Comparison of ENCODE assay signal across 1 cellular context in genomic region chr17:58365980-58366595, GRCh38.
TF ChIP-seq lines count a peak whose summit lies in the region.

No MANE protein-coding gene starts in this region.

TF ChIP-seq in HepG2, 621 proteins besides CTCF, POLR2A, EP300 and RAD21 (continues in another document):
- TF ChIP-seq MYC (CRISPR knock-in tag; IDR thresholded peaks at IDR 0.05; ENCODE audit: borderline replicate concordance) (0 out of 2 replicates have a peak, but pooled peaks have one; percentile 29), NCOA2 (CRISPR knock-in tag; IDR thresholded peaks at IDR 0.05) (no peak), HMGXB3 (CRISPR knock-in tag; IDR thresholded peaks at IDR 0.05; ENCODE audit: borderline replicate concordance) (no peak), ZNF589 (CRISPR knock-in tag; conservative IDR thresholded peaks at IDR 0.05) (no peak), PHB2 (IDR thresholded peaks at IDR 0.05; ENCODE audit: partially characterized antibody) (no peak), RBM22 (optimal IDR thresholded peaks at IDR 0.05; ENCODE audit: low read length) (peak; percentile 95), SSRP1 (CRISPR knock-in tag; IDR thresholded peaks at IDR 0.05) (peak; percentile 56; the same call in 1 of the 2 replicates), ATF6 (CRISPR knock-in tag; conservative IDR thresholded peaks at IDR 0.05) (no peak), SP4 (CRISPR knock-in tag; IDR thresholded peaks at IDR 0.05) (no peak), ATF3 (CRISPR knock-in tag; IDR thresholded peaks at IDR 0.05) (no peak), ZNF782 (CRISPR knock-in tag; IDR thresholded peaks at IDR 0.05; ENCODE audit: borderline replicate concordance) (0 out of 2 replicates have a peak, but pooled peaks have one; percentile 45), ZNF550 (CRISPR knock-in tag; IDR thresholded peaks at IDR 0.05; ENCODE audit: borderline replicate concordance) (no peak), ZMYM4 (CRISPR knock-in tag; IDR thresholded peaks at IDR 0.05) (no peak), MYPOP (CRISPR knock-in tag; IDR thresholded peaks at IDR 0.05) (0 out of 2 replicates have a peak, but pooled peaks have one; percentile 32), ZNF7 (CRISPR knock-in tag; IDR thresholded peaks at IDR 0.05) (no peak), TBL1XR1 (IDR thresholded peaks at IDR 0.05; ENCODE audit: borderline replicate concordance, low read length, partially characterized antibody) (no peak), U2AF1 (optimal IDR thresholded peaks at IDR 0.05; ENCODE audit: low read depth, low read length) (no peak), ZBED4 (CRISPR knock-in tag; IDR thresholded peaks at IDR 0.05; ENCODE audit: borderline replicate concordance) (no peak), ISX (CRISPR knock-in tag; conservative IDR thresholded peaks at IDR 0.05) (no peak), ZFP41 (CRISPR knock-in tag; IDR thresholded peaks at IDR 0.05; ENCODE audit: borderline replicate concordance) (no peak), MAZ (IDR thresholded peaks at IDR 0.05; ENCODE audit: borderline replicate concordance, low read depth, low read length) (no peak), MAZ (CRISPR knock-in tag; IDR thresholded peaks at IDR 0.05; ENCODE audit: low read depth) (0 out of 2 replicates have a peak, but pooled peaks have one; percentile 29), ZNF670 (CRISPR knock-in tag; IDR thresholded peaks at IDR 0.05; ENCODE audit: borderline replicate concordance) (no peak)
- TF ChIP-seq, protein P1, sequence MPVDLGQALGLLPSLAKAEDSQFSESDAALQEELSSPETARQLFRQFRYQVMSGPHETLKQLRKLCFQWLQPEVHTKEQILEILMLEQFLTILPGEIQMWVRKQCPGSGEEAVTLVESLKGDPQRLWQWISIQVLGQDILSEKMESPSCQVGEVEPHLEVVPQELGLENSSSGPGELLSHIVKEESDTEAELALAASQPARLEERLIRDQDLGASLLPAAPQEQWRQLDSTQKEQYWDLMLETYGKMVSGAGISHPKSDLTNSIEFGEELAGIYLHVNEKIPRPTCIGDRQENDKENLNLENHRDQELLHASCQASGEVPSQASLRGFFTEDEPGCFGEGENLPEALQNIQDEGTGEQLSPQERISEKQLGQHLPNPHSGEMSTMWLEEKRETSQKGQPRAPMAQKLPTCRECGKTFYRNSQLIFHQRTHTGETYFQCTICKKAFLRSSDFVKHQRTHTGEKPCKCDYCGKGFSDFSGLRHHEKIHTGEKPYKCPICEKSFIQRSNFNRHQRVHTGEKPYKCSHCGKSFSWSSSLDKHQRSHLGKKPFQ (CRISPR knock-in tag; IDR thresholded peaks at IDR 0.05; ENCODE audit: insufficient replicate concordance), result peak; percentile 31
- TF ChIP-seq, protein P2, sequence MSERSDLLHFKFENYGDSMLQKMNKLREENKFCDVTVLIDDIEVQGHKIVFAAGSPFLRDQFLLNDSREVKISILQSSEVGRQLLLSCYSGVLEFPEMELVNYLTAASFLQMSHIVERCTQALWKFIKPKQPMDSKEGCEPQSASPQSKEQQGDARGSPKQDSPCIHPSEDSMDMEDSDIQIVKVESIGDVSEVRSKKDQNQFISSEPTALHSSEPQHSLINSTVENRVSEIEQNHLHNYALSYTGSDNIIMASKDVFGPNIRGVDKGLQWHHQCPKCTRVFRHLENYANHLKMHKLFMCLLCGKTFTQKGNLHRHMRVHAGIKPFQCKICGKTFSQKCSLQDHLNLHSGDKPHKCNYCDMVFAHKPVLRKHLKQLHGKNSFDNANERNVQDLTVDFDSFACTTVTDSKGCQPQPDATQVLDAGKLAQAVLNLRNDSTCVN (CRISPR knock-in tag; IDR thresholded peaks at IDR 0.05; ENCODE audit: borderline replicate concordance), result no peak
- TF ChIP-seq, protein P3, sequence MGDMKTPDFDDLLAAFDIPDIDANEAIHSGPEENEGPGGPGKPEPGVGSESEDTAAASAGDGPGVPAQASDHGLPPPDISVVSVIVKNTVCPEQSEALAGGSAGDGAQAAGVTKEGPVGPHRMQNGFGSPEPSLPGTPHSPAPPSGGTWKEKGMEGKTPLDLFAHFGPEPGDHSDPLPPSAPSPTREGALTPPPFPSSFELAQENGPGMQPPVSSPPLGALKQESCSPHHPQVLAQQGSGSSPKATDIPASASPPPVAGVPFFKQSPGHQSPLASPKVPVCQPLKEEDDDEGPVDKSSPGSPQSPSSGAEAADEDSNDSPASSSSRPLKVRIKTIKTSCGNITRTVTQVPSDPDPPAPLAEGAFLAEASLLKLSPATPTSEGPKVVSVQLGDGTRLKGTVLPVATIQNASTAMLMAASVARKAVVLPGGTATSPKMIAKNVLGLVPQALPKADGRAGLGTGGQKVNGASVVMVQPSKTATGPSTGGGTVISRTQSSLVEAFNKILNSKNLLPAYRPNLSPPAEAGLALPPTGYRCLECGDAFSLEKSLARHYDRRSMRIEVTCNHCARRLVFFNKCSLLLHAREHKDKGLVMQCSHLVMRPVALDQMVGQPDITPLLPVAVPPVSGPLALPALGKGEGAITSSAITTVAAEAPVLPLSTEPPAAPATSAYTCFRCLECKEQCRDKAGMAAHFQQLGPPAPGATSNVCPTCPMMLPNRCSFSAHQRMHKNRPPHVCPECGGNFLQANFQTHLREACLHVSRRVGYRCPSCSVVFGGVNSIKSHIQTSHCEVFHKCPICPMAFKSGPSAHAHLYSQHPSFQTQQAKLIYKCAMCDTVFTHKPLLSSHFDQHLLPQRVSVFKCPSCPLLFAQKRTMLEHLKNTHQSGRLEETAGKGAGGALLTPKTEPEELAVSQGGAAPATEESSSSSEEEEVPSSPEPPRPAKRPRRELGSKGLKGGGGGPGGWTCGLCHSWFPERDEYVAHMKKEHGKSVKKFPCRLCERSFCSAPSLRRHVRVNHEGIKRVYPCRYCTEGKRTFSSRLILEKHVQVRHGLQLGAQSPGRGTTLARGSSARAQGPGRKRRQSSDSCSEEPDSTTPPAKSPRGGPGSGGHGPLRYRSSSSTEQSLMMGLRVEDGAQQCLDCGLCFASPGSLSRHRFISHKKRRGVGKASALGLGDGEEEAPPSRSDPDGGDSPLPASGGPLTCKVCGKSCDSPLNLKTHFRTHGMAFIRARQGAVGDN (CRISPR knock-in tag; IDR thresholded peaks at IDR 0.05), result peak; percentile 29; the same call in 1 of the 2 replicates
- TF ChIP-seq, protein P4, sequence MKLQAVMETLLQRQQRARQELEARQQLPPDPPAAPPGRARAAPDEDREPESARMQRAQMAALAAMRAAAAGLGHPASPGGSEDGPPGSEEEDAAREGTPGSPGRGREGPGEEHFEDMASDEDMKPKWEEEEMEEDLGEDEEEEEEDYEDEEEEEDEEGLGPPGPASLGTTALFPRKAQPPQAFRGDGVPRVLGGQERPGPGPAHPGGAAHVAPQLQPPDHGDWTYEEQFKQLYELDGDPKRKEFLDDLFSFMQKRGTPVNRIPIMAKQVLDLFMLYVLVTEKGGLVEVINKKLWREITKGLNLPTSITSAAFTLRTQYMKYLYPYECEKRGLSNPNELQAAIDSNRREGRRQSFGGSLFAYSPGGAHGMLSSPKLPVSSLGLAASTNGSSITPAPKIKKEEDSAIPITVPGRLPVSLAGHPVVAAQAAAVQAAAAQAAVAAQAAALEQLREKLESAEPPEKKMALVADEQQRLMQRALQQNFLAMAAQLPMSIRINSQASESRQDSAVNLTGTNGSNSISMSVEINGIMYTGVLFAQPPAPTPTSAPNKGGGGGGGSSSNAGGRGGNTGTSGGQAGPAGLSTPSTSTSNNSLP (IDR thresholded peaks at IDR 0.05; ENCODE audit: low read depth, low read length), result no peak
- TF ChIP-seq, protein P5, sequence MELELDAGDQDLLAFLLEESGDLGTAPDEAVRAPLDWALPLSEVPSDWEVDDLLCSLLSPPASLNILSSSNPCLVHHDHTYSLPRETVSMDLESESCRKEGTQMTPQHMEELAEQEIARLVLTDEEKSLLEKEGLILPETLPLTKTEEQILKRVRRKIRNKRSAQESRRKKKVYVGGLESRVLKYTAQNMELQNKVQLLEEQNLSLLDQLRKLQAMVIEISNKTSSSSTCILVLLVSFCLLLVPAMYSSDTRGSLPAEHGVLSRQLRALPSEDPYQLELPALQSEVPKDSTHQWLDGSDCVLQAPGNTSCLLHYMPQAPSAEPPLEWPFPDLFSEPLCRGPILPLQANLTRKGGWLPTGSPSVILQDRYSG (CRISPR knock-in tag; IDR thresholded peaks at IDR 0.05), result no peak
- TF ChIP-seq, protein P6, sequence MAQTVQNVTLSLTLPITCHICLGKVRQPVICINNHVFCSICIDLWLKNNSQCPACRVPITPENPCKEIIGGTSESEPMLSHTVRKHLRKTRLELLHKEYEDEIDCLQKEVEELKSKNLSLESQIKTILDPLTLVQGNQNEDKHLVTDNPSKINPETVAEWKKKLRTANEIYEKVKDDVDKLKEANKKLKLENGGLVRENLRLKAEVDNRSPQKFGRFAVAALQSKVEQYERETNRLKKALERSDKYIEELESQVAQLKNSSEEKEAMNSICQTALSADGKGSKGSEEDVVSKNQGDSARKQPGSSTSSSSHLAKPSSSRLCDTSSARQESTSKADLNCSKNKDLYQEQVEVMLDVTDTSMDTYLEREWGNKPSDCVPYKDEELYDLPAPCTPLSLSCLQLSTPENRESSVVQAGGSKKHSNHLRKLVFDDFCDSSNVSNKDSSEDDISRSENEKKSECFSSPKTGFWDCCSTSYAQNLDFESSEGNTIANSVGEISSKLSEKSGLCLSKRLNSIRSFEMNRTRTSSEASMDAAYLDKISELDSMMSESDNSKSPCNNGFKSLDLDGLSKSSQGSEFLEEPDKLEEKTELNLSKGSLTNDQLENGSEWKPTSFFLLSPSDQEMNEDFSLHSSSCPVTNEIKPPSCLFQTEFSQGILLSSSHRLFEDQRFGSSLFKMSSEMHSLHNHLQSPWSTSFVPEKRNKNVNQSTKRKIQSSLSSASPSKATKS (CRISPR knock-in tag; IDR thresholded peaks at IDR 0.05), result no peak
